ENCODE assay signal across 2 cellular contexts in genomic region chr13:101116826-101117225, GRCh38.
TF ChIP-seq lines count a peak whose summit lies in the region.

No MANE protein-coding gene starts in this region.

TF ChIP-seq in GM23338, 12 proteins besides CTCF, POLR2A, EP300 and RAD21 (continued from another document):
- TF ChIP-seq, protein P1, sequence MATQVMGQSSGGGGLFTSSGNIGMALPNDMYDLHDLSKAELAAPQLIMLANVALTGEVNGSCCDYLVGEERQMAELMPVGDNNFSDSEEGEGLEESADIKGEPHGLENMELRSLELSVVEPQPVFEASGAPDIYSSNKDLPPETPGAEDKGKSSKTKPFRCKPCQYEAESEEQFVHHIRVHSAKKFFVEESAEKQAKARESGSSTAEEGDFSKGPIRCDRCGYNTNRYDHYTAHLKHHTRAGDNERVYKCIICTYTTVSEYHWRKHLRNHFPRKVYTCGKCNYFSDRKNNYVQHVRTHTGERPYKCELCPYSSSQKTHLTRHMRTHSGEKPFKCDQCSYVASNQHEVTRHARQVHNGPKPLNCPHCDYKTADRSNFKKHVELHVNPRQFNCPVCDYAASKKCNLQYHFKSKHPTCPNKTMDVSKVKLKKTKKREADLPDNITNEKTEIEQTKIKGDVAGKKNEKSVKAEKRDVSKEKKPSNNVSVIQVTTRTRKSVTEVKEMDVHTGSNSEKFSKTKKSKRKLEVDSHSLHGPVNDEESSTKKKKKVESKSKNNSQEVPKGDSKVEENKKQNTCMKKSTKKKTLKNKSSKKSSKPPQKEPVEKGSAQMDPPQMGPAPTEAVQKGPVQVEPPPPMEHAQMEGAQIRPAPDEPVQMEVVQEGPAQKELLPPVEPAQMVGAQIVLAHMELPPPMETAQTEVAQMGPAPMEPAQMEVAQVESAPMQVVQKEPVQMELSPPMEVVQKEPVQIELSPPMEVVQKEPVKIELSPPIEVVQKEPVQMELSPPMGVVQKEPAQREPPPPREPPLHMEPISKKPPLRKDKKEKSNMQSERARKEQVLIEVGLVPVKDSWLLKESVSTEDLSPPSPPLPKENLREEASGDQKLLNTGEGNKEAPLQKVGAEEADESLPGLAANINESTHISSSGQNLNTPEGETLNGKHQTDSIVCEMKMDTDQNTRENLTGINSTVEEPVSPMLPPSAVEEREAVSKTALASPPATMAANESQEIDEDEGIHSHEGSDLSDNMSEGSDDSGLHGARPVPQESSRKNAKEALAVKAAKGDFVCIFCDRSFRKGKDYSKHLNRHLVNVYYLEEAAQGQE (IDR thresholded peaks at IDR 0.05; ENCODE audit: unreplicated experiment) = no peak
- TF ChIP-seq, protein P2, sequence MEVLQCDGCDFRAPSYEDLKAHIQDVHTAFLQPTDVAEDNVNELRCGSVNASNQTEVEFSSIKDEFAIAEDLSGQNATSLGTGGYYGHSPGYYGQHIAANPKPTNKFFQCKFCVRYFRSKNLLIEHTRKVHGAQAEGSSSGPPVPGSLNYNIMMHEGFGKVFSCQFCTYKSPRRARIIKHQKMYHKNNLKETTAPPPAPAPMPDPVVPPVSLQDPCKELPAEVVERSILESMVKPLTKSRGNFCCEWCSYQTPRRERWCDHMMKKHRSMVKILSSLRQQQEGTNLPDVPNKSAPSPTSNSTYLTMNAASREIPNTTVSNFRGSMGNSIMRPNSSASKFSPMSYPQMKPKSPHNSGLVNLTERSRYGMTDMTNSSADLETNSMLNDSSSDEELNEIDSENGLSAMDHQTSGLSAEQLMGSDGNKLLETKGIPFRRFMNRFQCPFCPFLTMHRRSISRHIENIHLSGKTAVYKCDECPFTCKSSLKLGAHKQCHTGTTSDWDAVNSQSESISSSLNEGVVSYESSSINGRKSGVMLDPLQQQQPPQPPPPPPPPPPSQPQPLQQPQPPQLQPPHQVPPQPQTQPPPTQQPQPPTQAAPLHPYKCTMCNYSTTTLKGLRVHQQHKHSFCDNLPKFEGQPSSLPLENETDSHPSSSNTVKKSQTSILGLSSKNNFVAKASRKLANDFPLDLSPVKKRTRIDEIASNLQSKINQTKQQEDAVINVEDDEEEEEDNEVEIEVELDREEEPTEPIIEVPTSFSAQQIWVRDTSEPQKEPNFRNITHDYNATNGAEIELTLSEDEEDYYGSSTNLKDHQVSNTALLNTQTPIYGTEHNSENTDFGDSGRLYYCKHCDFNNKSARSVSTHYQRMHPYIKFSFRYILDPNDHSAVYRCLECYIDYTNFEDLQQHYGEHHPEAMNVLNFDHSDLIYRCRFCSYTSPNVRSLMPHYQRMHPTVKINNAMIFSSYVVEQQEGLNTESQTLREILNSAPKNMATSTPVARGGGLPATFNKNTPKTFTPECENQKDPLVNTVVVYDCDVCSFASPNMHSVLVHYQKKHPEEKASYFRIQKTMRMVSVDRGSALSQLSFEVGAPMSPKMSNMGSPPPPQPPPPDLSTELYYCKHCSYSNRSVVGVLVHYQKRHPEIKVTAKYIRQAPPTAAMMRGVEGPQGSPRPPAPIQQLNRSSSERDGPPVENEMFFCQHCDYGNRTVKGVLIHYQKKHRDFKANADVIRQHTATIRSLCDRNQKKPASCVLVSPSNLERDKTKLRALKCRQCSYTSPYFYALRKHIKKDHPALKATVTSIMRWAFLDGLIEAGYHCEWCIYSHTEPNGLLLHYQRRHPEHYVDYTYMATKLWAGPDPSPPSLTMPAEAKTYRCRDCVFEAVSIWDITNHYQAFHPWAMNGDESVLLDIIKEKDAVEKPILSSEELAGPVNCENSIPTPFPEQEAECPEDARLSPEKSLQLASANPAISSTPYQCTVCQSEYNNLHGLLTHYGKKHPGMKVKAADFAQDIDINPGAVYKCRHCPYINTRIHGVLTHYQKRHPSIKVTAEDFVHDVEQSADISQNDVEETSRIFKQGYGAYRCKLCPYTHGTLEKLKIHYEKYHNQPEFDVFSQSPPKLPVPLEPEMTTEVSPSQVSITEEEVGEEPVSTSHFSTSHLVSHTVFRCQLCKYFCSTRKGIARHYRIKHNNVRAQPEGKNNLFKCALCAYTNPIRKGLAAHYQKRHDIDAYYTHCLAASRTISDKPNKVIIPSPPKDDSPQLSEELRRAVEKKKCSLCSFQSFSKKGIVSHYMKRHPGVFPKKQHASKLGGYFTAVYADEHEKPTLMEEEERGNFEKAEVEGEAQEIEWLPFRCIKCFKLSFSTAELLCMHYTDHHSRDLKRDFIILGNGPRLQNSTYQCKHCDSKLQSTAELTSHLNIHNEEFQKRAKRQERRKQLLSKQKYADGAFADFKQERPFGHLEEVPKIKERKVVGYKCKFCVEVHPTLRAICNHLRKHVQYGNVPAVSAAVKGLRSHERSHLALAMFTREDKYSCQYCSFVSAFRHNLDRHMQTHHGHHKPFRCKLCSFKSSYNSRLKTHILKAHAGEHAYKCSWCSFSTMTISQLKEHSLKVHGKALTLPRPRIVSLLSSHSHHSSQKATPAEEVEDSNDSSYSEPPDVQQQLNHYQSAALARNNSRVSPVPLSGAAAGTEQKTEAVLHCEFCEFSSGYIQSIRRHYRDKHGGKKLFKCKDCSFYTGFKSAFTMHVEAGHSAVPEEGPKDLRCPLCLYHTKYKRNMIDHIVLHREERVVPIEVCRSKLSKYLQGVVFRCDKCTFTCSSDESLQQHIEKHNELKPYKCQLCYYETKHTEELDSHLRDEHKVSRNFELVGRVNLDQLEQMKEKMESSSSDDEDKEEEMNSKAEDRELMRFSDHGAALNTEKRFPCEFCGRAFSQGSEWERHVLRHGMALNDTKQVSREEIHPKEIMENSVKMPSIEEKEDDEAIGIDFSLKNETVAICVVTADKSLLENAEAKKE (CRISPR knock-in tag; IDR thresholded peaks at IDR 0.05) = peak; percentile 66; the same call in 1 of the 2 replicates

TF ChIP-seq in neural cell, 6 proteins besides CTCF, POLR2A, EP300 and RAD21:
- TF ChIP-seq, protein P1 (IDR thresholded peaks at IDR 0.05; ENCODE audit: borderline replicate concordance) = peak; percentile 19
- TF ChIP-seq SMC3 (conservative IDR thresholded peaks at IDR 0.05; ENCODE audit: poor library complexity) = no peak
